ENCODE assay signal across 8 cellular contexts in the genomic region with DNA sequence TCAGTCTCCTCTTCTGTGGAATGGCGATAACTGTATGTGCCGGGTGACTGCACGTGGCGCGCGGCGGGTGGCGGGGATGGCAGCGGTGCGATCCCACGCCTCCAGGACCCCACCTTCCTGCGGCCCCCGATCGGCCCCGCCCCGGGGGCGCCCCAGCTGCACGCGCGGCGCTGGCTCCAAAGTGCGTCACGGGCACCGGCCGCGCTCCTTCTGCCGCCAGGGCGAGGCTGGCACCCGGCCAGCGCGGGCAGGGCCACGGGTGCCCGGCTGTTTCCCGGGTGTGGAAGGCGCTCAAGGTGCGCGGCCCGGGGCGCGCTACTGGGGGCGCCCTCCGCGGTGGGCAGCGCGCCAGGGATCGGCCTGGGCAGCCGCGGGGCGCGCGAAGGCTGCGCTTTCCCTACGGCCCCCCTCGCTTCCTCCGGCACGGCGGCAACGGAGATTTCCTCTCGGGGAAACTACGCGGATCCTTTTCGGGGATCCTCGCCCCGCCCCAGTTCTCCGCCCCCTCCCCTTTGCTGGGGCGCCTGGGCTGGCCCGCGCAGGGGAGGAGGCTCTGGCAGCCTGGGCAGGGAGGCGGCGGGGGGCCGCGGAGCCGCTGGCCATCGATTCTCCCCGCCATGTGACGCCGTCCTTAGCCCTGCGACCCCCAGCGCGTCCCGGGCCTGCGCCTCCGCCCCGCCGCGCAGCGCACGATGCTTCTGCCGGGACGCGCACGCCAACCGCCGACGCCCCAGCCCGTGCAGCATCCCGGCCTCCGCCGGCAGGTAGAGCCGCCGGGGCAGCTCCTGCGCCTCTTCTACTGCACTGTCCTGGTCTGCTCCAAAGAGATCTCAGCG. TPM values are rescaled to one million over a fixed set of nuclear protein-coding genes. Genes with fewer than 3 reads are reported as not detected.
A peak's percentile ranks its signal among the peaks of the same experiment; 100 is the strongest.
DNase-seq lines count a peak whose midpoint lies in the region; ATAC-seq, FAIRE-seq and TF ChIP-seq lines count a peak whose summit lies in the region.

Gene EVA1C (plus strand): TSS at position 545 of the 836 bp plus-strand sequence. CDS start 148 bp downstream, at position 693.

- H3K4me3 ChIP-seq in HEK293 (ENCODE audit: low read depth, low read length) (peak within 1 kb of the TSS; percentile 39), pancreas (peak within 1 kb of the TSS; percentile 55 to 89 (median 72)), thymus (ENCODE audit: low read length) (peak within 1 kb of the TSS; percentile 49)

- H3K27me3 ChIP-seq in pancreas, result no peaks in the 10 kb centered on the region
- peaks cover 28% of the 10 kb centered on the region for H3K27me3 ChIP-seq in thymus (ENCODE audit: control insufficient read depth, insufficient read depth)

- ATAC-seq in Right ventricle myocardium superior (ENCODE audit: poor library complexity) (peak; percentile 77), pancreas (peak; percentile 60 to 82 (median 76)), HG03108 (IDR thresholded peaks at IDR 0.05; ENCODE audit: unreplicated experiment) (no peak)

- POLR2A ChIA-PET in HEK293 (lab: Yijun Ruan, JAX), result interaction anchor here (0.5 kb wide), 1 partner anchor 315 kb away, joined by 3 read pairs; no protein-coding TSS in a partner anchor

- FAIRE-seq in pancreas (lab: Jason Lieb, UNC), result no peak

- H3K4me1 ChIP-seq in HEK293 (ENCODE audit: control insufficient read depth, insufficient read depth, low read length), result peaks cover 13% of the 10 kb centered on the region
- H3K4me1 ChIP-seq in pancreas, result peaks cover 0 to 10% (median 6%) of the 10 kb centered on the region in 3 donors
- H3K4me1 ChIP-seq in thymus (ENCODE audit: control insufficient read depth, insufficient read depth, low read length), result peaks cover 3% of the 10 kb centered on the region

- TF ChIP-seq CTCF in HEK293 (tag by site-specific recombination; IDR thresholded peaks at IDR 0.05) (no peak), pancreas (IDR thresholded peaks at IDR 0.05) (peak in 2 of 4 donors; percentile 11 to 18)

- H3K27ac ChIP-seq in HEK293 (ENCODE audit: extremely low read depth, low read depth, low read length) (peak within 1 kb of the TSS; percentile 67; the same call in 1 of the 2 replicates), pancreas (peak within 1 kb of the TSS; percentile 91 to 94 (median 93)), thymus (ENCODE audit: low read depth) (peak within 1 kb of the TSS; percentile 86)

- DNase-seq in T follicular helper cell (ENCODE audit: low read depth) (peak; percentile 63), Right ventricle myocardium superior (peak; percentile 84), pancreas (peak; percentile 44 to 89 (median 80)), NK-92 (lab: John Stamatoyannopoulos, UW; ENCODE audit: unreplicated experiment) (no peak)
- peak; percentile 45 for DNase-seq in activated naive CD8-positive, alpha-beta T cell treated with anti-CD3 and anti-CD28 coated beads, Interleukin-2, amount 50 U/mL, for 16 hours (ENCODE audit: low read depth, low spot score)

- WGBS in pancreas, 2 donors, result 0 to 1% methylated on average over 82 to 103 of the region's 103 CpGs
- WGBS in thymus, result under 1% methylated on average over 101 of the region's 103 CpGs

- intact Hi-C loops in Right ventricle myocardium superior (cut with DNase I), result no loop called here
- intact Hi-C loops in pancreas (cut with DNase I), result loop anchor here in 1 of 3 donors (5.0 kb wide), 1 partner anchor 160 kb away; no protein-coding TSS in a partner anchor

- H3K9me3 ChIP-seq in HEK293 (ENCODE audit: control insufficient read depth, insufficient read depth, low read depth, low read length) (no peaks in the 10 kb centered on the region), pancreas (no peaks in the 10 kb centered on the region), thymus (ENCODE audit: control insufficient read depth) (peaks cover 1% of the 10 kb centered on the region)

- CTCF ChIA-PET in HEK293 (lab: Yijun Ruan, JAX), result interaction anchor here (1.4 to 12.7 kb wide), 4 partner anchors 9 to 189 kb away, joined by 4 to 209 read pairs (median 16); no protein-coding TSS in a partner anchor

- no peaks in the 10 kb centered on the region for H3K36me3 ChIP-seq in HEK293 (ENCODE audit: control insufficient read depth in 2 of 2, insufficient read depth in 1 of 2, low read length in 2 of 2)
- no peaks in the 10 kb centered on the region for H3K36me3 ChIP-seq in pancreas
- no peaks in the 10 kb centered on the region for H3K36me3 ChIP-seq in thymus (ENCODE audit: control insufficient read depth, insufficient read depth)

TF ChIP-seq in HEK293, 187 proteins besides CTCF, POLR2A, EP300 and RAD21 (continues in another document):
- TF ChIP-seq EGR2 (tag by site-specific recombination; IDR thresholded peaks at IDR 0.05; ENCODE audit: low read depth) (peak; percentile 25; the same call in 1 of the 2 replicates), ZNF341 (tag by site-specific recombination; IDR thresholded peaks at IDR 0.05; ENCODE audit: low read depth) (peak; percentile 84), SCRT1 (tag by site-specific recombination; IDR thresholded peaks at IDR 0.05; ENCODE audit: borderline replicate concordance) (no peak), PRDM4 (tag by site-specific recombination; IDR thresholded peaks at IDR 0.05) (no peak), ZBTB17 (tag by site-specific recombination; IDR thresholded peaks at IDR 0.05) (peak; percentile 47; the same call in 1 of the 2 replicates), ZNF621 (tag by site-specific recombination; IDR thresholded peaks at IDR 0.05) (no peak), ZNF350 (tag by site-specific recombination; IDR thresholded peaks at IDR 0.05) (no peak; the same call in 1 of the 2 replicates), HOXC10 (CRISPR knock-in tag; IDR thresholded peaks at IDR 0.05) (no peak), GLIS2 (tag by site-specific recombination; IDR thresholded peaks at IDR 0.05) (peak; percentile 85), ZNF560 (tag by site-specific recombination; IDR thresholded peaks at IDR 0.05; ENCODE audit: borderline replicate concordance) (no peak), ZNF148 (tag by site-specific recombination; IDR thresholded peaks at IDR 0.05; ENCODE audit: borderline replicate concordance) (no peak), HOXA7 (CRISPR knock-in tag; IDR thresholded peaks at IDR 0.05; ENCODE audit: borderline replicate concordance) (no peak), SETDB1 (IDR thresholded peaks at IDR 0.05; ENCODE audit: insufficient read length, low read length) (no peak)
- TF ChIP-seq, protein P1, sequence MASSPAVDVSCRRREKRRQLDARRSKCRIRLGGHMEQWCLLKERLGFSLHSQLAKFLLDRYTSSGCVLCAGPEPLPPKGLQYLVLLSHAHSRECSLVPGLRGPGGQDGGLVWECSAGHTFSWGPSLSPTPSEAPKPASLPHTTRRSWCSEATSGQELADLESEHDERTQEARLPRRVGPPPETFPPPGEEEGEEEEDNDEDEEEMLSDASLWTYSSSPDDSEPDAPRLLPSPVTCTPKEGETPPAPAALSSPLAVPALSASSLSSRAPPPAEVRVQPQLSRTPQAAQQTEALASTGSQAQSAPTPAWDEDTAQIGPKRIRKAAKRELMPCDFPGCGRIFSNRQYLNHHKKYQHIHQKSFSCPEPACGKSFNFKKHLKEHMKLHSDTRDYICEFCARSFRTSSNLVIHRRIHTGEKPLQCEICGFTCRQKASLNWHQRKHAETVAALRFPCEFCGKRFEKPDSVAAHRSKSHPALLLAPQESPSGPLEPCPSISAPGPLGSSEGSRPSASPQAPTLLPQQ (tag by site-specific recombination; IDR thresholded peaks at IDR 0.05), result peak; percentile 18; the same call in 1 of the 2 replicates

RNA-seq across cellular contexts. Expression of gene EVA1C, which starts in this region (rescaled TPM):
- 12.9 TPM for total RNA-seq in Right ventricle myocardium superior
- 10 to 100 TPM in 3 of 6 donors, 1 to 10 TPM in 3; 7.9 to 13.4 (median 10.6) TPM for total RNA-seq in pancreas
- 10 to 100 TPM; 20.7 to 35.9 TPM for polyA plus RNA-seq in pancreas
- polyA plus RNA-seq in thymus, result 26.2 TPM
